16 cellular contexts compared by ENCODE assay signal in genomic region chr13:102395939-102396338, GRCh38. TPM values are rescaled to one million over a fixed set of nuclear protein-coding genes. Genes with fewer than 3 reads are reported as not detected.
DNase-seq lines count a peak whose midpoint lies in the region; ATAC-seq and TF ChIP-seq lines count a peak whose summit lies in the region.
"Had no signal": no experiment of that assay in that cellular context is flagged by ENCODE, and none has a peak within 500 bp of the region (broad histone marks: within the 10 kb centered on the region; RNA-seq: fewer than 3 reads in every experiment).

No MANE protein-coding gene starts in this region.

- H3K27ac ChIP-seq in CD4-positive, alpha-beta T cell (ENCODE audit: low read depth, low read length) = no peak overlapping the region
- no peak overlapping the region for H3K27ac ChIP-seq in upper lobe of left lung
- H3K27ac ChIP-seq: SJSA1 had no signal

- peaks cover 8% of the 10 kb centered on the region for H3K9me3 Mint-ChIP-seq in activated T-cell treated with anti-CD3 and anti-CD28 coated beads, Interleukin-2, amount 50 U/mL, for 24 hours
- H3K9me3 Mint-ChIP-seq in activated T-cell treated with anti-CD3 and anti-CD28 coated beads, Interleukin-2, amount 50 U/mL, for 72 hours = peaks cover 1 to 5% of the 10 kb centered on the region in 2 donors
- H3K9me3 Mint-ChIP-seq in CD4-positive, alpha-beta T cell = no peaks in the 10 kb centered on the region
- no peaks in the 10 kb centered on the region for H3K9me3 Mint-ChIP-seq in WTC11
- no peaks in the 10 kb centered on the region for H3K9me3 Mint-ChIP-seq in nephron

- H3K9me3 ChIP-seq in CD4-positive, alpha-beta T cell (ENCODE audit: control insufficient read depth, low read length) = no peaks in the 10 kb centered on the region
- H3K9me3 ChIP-seq in upper lobe of left lung = no peaks in the 10 kb centered on the region
- H3K9me3 ChIP-seq: BE2C had no signal

- H3K4me3 ChIP-seq in upper lobe of left lung = no peak overlapping the region
- H3K4me3 ChIP-seq: SJSA1 had no signal

- no peak for TF ChIP-seq EP300 in upper lobe of left lung (IDR thresholded peaks at IDR 0.05)

- TF ChIP-seq POLR2A in upper lobe of left lung (IDR thresholded peaks at IDR 0.05) = no peak

- DNase-seq in activated T-cell treated with anti-CD3 and anti-CD28 coated beads, Interleukin-2, amount 50 U/mL, for 24 hours = no peak
- DNase-seq in activated T-cell treated with anti-CD3 and anti-CD28 coated beads, Interleukin-2, amount 50 U/mL, for 72 hours = no peak
- no peak for DNase-seq in CD4-positive, alpha-beta T cell
- DNase-seq in WTC11 (ENCODE audit: low spot score) (no peak), upper lobe of left lung (no peak), GM19238 (ENCODE audit: insufficient read length, low spot score) (no peak)
- DNase-seq in activated CD4-positive, CD25-positive, alpha-beta regulatory T cell treated with anti-CD3 and anti-CD28 coated beads, Interleukin-2, amount 50 U/mL, for 72 hours = no peak
- DNase-seq: ACHN, BE2C, GF-D8, NCI-H2171 treated with DMSO at 0.1 percent for 48 hours, NCI-H510A had no signal

- TF ChIP-seq CTCF in CD4-positive, alpha-beta T cell (IDR thresholded peaks at IDR 0.05) = no peak
- TF ChIP-seq CTCF in WTC11 (IDR thresholded peaks at IDR 0.05) = no peak
- TF ChIP-seq CTCF in nephron (IDR thresholded peaks at IDR 0.05; ENCODE audit: unreplicated experiment in 3 of 3) = no peak
- no peak for TF ChIP-seq CTCF in upper lobe of left lung (IDR thresholded peaks at IDR 0.05)

- ATAC-seq in activated T-cell treated with anti-CD3 and anti-CD28 coated beads, Interleukin-2, amount 50 U/mL, for 72 hours (replicated peaks in 1 of 2) = no peak
- no peak for ATAC-seq in CD4-positive, alpha-beta T cell (ENCODE audit: poor library complexity)
- ATAC-seq in WTC11 (no peak), upper lobe of left lung (ENCODE audit: low FRiP score in 2 of 2) (no peak)
- ATAC-seq: HCT116 had no signal

- WGBS in upper lobe of left lung, 2 donors = 92 to 97% methylated on average over 2 of the region's 2 CpGs

- peaks cover 19% of the 10 kb centered on the region for H3K27me3 ChIP-seq in CD4-positive, alpha-beta T cell (ENCODE audit: control insufficient read depth, insufficient read depth, low read length)
- peaks cover 0 to 14% (median 6%) of the 10 kb centered on the region in 4 donors for H3K27me3 ChIP-seq in upper lobe of left lung
- H3K27me3 ChIP-seq: BE2C had no signal

- POLR2A ChIA-PET in CD4-positive, alpha-beta T cell (lab: Charles Lee) = interaction anchor here (3.2 kb wide), 1 partner anchor 450 kb away, joined by 23 read pairs; the partner anchor contains the start of gene ERCC5
- POLR2A ChIA-PET in WTC11 (lab: Charles Lee) = no interaction called here

- peaks cover 5% of the 10 kb centered on the region for H3K36me3 Mint-ChIP-seq in activated T-cell treated with anti-CD3 and anti-CD28 coated beads, Interleukin-2, amount 50 U/mL, for 24 hours (ENCODE audit: low read depth)
- H3K36me3 Mint-ChIP-seq in activated T-cell treated with anti-CD3 and anti-CD28 coated beads, Interleukin-2, amount 50 U/mL, for 72 hours (ENCODE audit: insufficient read depth in 2 of 2) = peaks cover 0 to 1% of the 10 kb centered on the region in 2 donors
- H3K36me3 Mint-ChIP-seq in CD4-positive, alpha-beta T cell (ENCODE audit: low read depth) = no peaks in the 10 kb centered on the region
- no peaks in the 10 kb centered on the region for H3K36me3 Mint-ChIP-seq in WTC11
- H3K36me3 Mint-ChIP-seq in nephron (ENCODE audit: low read depth) = no peaks in the 10 kb centered on the region

- peaks cover 29% of the 10 kb centered on the region for H3K27me3 Mint-ChIP-seq in activated T-cell treated with anti-CD3 and anti-CD28 coated beads, Interleukin-2, amount 50 U/mL, for 24 hours
- H3K27me3 Mint-ChIP-seq in activated T-cell treated with anti-CD3 and anti-CD28 coated beads, Interleukin-2, amount 50 U/mL, for 72 hours (ENCODE audit: low read depth) = peaks cover 36% of the 10 kb centered on the region
- H3K27me3 Mint-ChIP-seq in CD4-positive, alpha-beta T cell = peaks cover 33% of the 10 kb centered on the region
- H3K27me3 Mint-ChIP-seq in WTC11 (ENCODE audit: low read depth) = peaks cover 35% of the 10 kb centered on the region
- peaks cover 68% of the 10 kb centered on the region for H3K27me3 Mint-ChIP-seq in nephron (ENCODE audit: low read depth)

- CTCF ChIA-PET in CD4-positive, alpha-beta T cell (lab: Charles Lee) = no interaction called here
- CTCF ChIA-PET in WTC11 (lab: Charles Lee) = interaction anchor here (1.4 to 2.5 kb wide), 3 partner anchors 160 to 305 kb away, joined by 4 to 16 read pairs (median 8); no protein-coding TSS in a partner anchor

- peaks cover 48% of the 10 kb centered on the region for H3K4me1 Mint-ChIP-seq in activated T-cell treated with anti-CD3 and anti-CD28 coated beads, Interleukin-2, amount 50 U/mL, for 24 hours (ENCODE audit: low read depth)
- H3K4me1 Mint-ChIP-seq in activated T-cell treated with anti-CD3 and anti-CD28 coated beads, Interleukin-2, amount 50 U/mL, for 72 hours (ENCODE audit: low read depth) = peaks cover 37% of the 10 kb centered on the region
- peaks cover 28% of the 10 kb centered on the region for H3K4me1 Mint-ChIP-seq in CD4-positive, alpha-beta T cell (ENCODE audit: low read depth)
- H3K4me1 Mint-ChIP-seq in WTC11 = peaks cover 16% of the 10 kb centered on the region
- peaks cover 16% of the 10 kb centered on the region for H3K4me1 Mint-ChIP-seq in nephron

- peaks cover 5 to 33% (median 22%) of the 10 kb centered on the region in 4 donors for H3K4me1 ChIP-seq in upper lobe of left lung

- peak overlapping the region; percentile 84 for H3K4me3 Mint-ChIP-seq in activated T-cell treated with anti-CD3 and anti-CD28 coated beads, Interleukin-2, amount 50 U/mL, for 24 hours
- peak overlapping the region in 1 of 2 donors; percentile 94 for H3K4me3 Mint-ChIP-seq in activated T-cell treated with anti-CD3 and anti-CD28 coated beads, Interleukin-2, amount 50 U/mL, for 72 hours
- peak overlapping the region; percentile 71 for H3K4me3 Mint-ChIP-seq in CD4-positive, alpha-beta T cell
- H3K4me3 Mint-ChIP-seq in WTC11 (peak overlapping the region; percentile 89; the same call in 1 of the 2 replicates), nephron (peak overlapping the region; percentile 57 to 90 (median 86))

- H3K27ac Mint-ChIP-seq in activated T-cell treated with anti-CD3 and anti-CD28 coated beads, Interleukin-2, amount 50 U/mL, for 24 hours = no peak overlapping the region
- H3K27ac Mint-ChIP-seq in activated T-cell treated with anti-CD3 and anti-CD28 coated beads, Interleukin-2, amount 50 U/mL, for 72 hours = no peak overlapping the region
- H3K27ac Mint-ChIP-seq in CD4-positive, alpha-beta T cell = no peak overlapping the region
- no peak overlapping the region for H3K27ac Mint-ChIP-seq in WTC11
- H3K27ac Mint-ChIP-seq in nephron = no peak overlapping the region

- no peaks in the 10 kb centered on the region for H3K36me3 ChIP-seq in upper lobe of left lung
- H3K36me3 ChIP-seq: BE2C, SJSA1 had no signal

- intact Hi-C loops in CD4-positive, alpha-beta T cell (cut with DNase I, micrococcal nuclease) = loop anchor here in 1 of 2 experiments (2.0 to 10.0 kb wide), 4 partner anchors 201 to 1801 kb away; partner anchors contain the start of genes ERCC5, TMTC4 and TPP2

TF ChIP-seq in WTC11, 78 proteins besides CTCF, POLR2A, EP300 and RAD21 (continues in another document):
- TF ChIP-seq CBFB (CRISPR knock-in tag; IDR thresholded peaks at IDR 0.05; ENCODE audit: low read depth) (no peak), NR2C2 (CRISPR knock-in tag; IDR thresholded peaks at IDR 0.05) (no peak), ZSCAN18 (CRISPR knock-in tag; IDR thresholded peaks at IDR 0.05) (no peak)
- TF ChIP-seq, protein P1, sequence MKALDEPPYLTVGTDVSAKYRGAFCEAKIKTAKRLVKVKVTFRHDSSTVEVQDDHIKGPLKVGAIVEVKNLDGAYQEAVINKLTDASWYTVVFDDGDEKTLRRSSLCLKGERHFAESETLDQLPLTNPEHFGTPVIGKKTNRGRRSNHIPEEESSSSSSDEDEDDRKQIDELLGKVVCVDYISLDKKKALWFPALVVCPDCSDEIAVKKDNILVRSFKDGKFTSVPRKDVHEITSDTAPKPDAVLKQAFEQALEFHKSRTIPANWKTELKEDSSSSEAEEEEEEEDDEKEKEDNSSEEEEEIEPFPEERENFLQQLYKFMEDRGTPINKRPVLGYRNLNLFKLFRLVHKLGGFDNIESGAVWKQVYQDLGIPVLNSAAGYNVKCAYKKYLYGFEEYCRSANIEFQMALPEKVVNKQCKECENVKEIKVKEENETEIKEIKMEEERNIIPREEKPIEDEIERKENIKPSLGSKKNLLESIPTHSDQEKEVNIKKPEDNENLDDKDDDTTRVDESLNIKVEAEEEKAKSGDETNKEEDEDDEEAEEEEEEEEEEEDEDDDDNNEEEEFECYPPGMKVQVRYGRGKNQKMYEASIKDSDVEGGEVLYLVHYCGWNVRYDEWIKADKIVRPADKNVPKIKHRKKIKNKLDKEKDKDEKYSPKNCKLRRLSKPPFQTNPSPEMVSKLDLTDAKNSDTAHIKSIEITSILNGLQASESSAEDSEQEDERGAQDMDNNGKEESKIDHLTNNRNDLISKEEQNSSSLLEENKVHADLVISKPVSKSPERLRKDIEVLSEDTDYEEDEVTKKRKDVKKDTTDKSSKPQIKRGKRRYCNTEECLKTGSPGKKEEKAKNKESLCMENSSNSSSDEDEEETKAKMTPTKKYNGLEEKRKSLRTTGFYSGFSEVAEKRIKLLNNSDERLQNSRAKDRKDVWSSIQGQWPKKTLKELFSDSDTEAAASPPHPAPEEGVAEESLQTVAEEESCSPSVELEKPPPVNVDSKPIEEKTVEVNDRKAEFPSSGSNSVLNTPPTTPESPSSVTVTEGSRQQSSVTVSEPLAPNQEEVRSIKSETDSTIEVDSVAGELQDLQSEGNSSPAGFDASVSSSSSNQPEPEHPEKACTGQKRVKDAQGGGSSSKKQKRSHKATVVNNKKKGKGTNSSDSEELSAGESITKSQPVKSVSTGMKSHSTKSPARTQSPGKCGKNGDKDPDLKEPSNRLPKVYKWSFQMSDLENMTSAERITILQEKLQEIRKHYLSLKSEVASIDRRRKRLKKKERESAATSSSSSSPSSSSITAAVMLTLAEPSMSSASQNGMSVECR (CRISPR knock-in tag; IDR thresholded peaks at IDR 0.05; ENCODE audit: borderline replicate concordance) = no peak

RNA-seq across cellular contexts. Expression of gene FGF14, which starts 5.9 kb away (rescaled TPM):
- total RNA-seq in activated T-cell treated with anti-CD3 and anti-CD28 coated beads, Interleukin-2, amount 50 U/mL, for 72 hours = under 1 TPM in 1 of 2 donors, not detected in 1; 0.23 TPM
- not detected for total RNA-seq in CD4-positive, alpha-beta T cell
- total RNA-seq in WTC11 (2021) = 0.18 to 0.80 TPM (median 0.28 TPM) in 3 replicates
- total RNA-seq in upper lobe of left lung = 1 to 10 TPM in 5 of 6 donors, under 1 TPM in 1; 0.80 to 8.4 (median 4.1) TPM
- total RNA-seq: HT-29, SJSA1 had no signal
